In genomic region chr2:138476940-138477339, GRCh38 we compare ENCODE assay signal across 18 cellular contexts. TPM values are rescaled to one million over a fixed set of nuclear protein-coding genes. Genes with fewer than 3 reads are reported as not detected.
DNase-seq lines count a peak whose midpoint lies in the region; ATAC-seq, FAIRE-seq and TF ChIP-seq lines count a peak whose summit lies in the region.
"Had no signal": no experiment of that assay in that cellular context is flagged by ENCODE, and none has a peak within 500 bp of the region (broad histone marks: within the 10 kb centered on the region; RNA-seq: fewer than 3 reads in every experiment).

No MANE protein-coding gene starts in this region.

- H3K9me2 ChIP-seq in SK-N-SH: no peaks in the 10 kb centered on the region

- CTCF ChIA-PET in SK-N-SH (lab: Yijun Ruan, JAX): no interaction called here

- TF ChIP-seq RAD21 in SK-N-SH (IDR thresholded peaks at IDR 0.05; ENCODE audit: low read length): peak; percentile 27; the same call in 1 of the 2 replicates

- 100% methylated on average over 4 of the region's 4 CpGs for WGBS in SK-N-SH (ENCODE audit: low lambda C conversion rate)

- peak; percentile 9 for TF ChIP-seq CTCF in GM06990 (IDR thresholded peaks at IDR 0.05; ENCODE audit: insufficient read depth, low read length, poor library complexity, severe bottlenecking)
- no peak for TF ChIP-seq CTCF in SK-N-SH (IDR thresholded peaks at IDR 0.05)

- no peaks in the 10 kb centered on the region; a peak in 1 of 4 replicates for H3K4me1 ChIP-seq in SK-N-SH (ENCODE audit: control insufficient read depth in 1 of 2, insufficient read depth in 2 of 2, low read depth in 1 of 2, low read length in 1 of 2)

- H3K27ac ChIP-seq in SK-N-SH (ENCODE audit: low read depth in 2 of 2, low read length in 1 of 2): no peak overlapping the region
- H3K27ac ChIP-seq: epithelial cell of prostate, GM23248, heart left ventricle, thoracic aorta had no signal

- H3K4me3 ChIP-seq in GM06990 (replicated peaks; ENCODE audit: low read depth, low read length) (no peak overlapping the region), SK-N-SH (ENCODE audit: low read depth in 2 of 2, low read length in 1 of 2) (no peak overlapping the region)
- H3K4me3 ChIP-seq: GM23248, heart left ventricle, thoracic aorta had no signal

- no peak for TF ChIP-seq POLR2A in GM12891 (IDR thresholded peaks at IDR 0.05; ENCODE audit: low read depth, low read length)

- POLR2A ChIA-PET in SK-N-SH (lab: Yijun Ruan, JAX): no interaction called here

- H3K9me3 ChIP-seq in SK-N-SH: no peaks in the 10 kb centered on the region
- H3K9me3 ChIP-seq: heart left ventricle, thoracic aorta had no signal

- H2AFZ ChIP-seq in SK-N-SH (ENCODE audit: low read depth): no peak overlapping the region
- H2AFZ ChIP-seq: GM23248 had no signal

- no peak overlapping the region for H3K4me2 ChIP-seq in SK-N-SH

- H3K36me3 ChIP-seq in GM06990 (ENCODE audit: control insufficient read depth, insufficient read depth, low read length): no peaks in the 10 kb centered on the region
- no peaks in the 10 kb centered on the region for H3K36me3 ChIP-seq in SK-N-SH (replicated peaks in 1 of 2; ENCODE audit: control insufficient read depth in 1 of 2, insufficient read depth in 2 of 2, low read length in 1 of 2)
- H3K36me3 ChIP-seq: heart left ventricle, thoracic aorta had no signal

- no peak for TF ChIP-seq EP300 in SK-N-SH (IDR thresholded peaks at IDR 0.05; ENCODE audit: borderline replicate concordance in 1 of 2, low read depth in 1 of 2, low read length in 1 of 2)

- FAIRE-seq in GM12891 (lab: Jason Lieb, UNC): no peak

- DNase-seq in GM06990 (ENCODE audit: extremely low read depth, insufficient read length): no peak
- no peak for DNase-seq in SK-N-SH
- no peak for DNase-seq in left lobe of liver (ENCODE audit: low spot score)
- no peak for DNase-seq in GM12891 (ENCODE audit: insufficient read length, low spot score)
- no peak for DNase-seq in hypothalamus (lab: John Stamatoyannopoulos, UW)
- DNase-seq in anterior cingulate cortex (lab: John Stamatoyannopoulos, UW): no peak
- DNase-seq: activated CD4-positive, alpha-beta memory T cell treated with anti-CD3 and anti-CD28 coated beads for 36 hours; GM23248; heart left ventricle; left colon; natural killer cell; NCI-H1436; NCI-H526 treated with DMSO at 0.1 percent for 48 hours; T-helper 9 cell had no signal

- H3K9ac ChIP-seq in SK-N-SH: no peak overlapping the region
- H3K9ac ChIP-seq: GM23248 had no signal

- ATAC-seq in GM21723 (IDR thresholded peaks at IDR 0.05; ENCODE audit: unreplicated experiment) (peak; percentile 36), left lobe of liver (peak; percentile 68), GM21423 (IDR thresholded peaks at IDR 0.05; ENCODE audit: unreplicated experiment) (no peak)
- ATAC-seq: left colon, natural killer cell had no signal

- no peaks in the 10 kb centered on the region for H3K27me3 ChIP-seq in GM06990 (replicated peaks; ENCODE audit: control insufficient read depth, insufficient read depth, low read length)
- no peaks in the 10 kb centered on the region for H3K27me3 ChIP-seq in SK-N-SH (ENCODE audit: insufficient read depth)
- H3K27me3 ChIP-seq: heart left ventricle had no signal

- no peaks in the 10 kb centered on the region for H3K79me2 ChIP-seq in SK-N-SH (ENCODE audit: insufficient read depth)

- no peaks in the 10 kb centered on the region for H4K20me1 ChIP-seq in SK-N-SH (ENCODE audit: insufficient read depth)

- no peaks in the 10 kb centered on the region for H3F3A ChIP-seq in SK-N-SH (replicated peaks; ENCODE audit: insufficient read depth)

TF ChIP-seq in SK-N-SH, 30 proteins besides CTCF, POLR2A, EP300 and RAD21:
- TF ChIP-seq CHD2 (IDR thresholded peaks at IDR 0.05; ENCODE audit: low read length, partially characterized antibody) (no peak), RXRA (IDR thresholded peaks at IDR 0.05; ENCODE audit: borderline replicate concordance, low read depth) (no peak)

TF ChIP-seq in GM12891, 5 proteins besides CTCF, POLR2A, EP300 and RAD21:
- TF ChIP-seq POLR2AphosphoS5 (IDR thresholded peaks at IDR 0.05; ENCODE audit: low read depth, low read length): no peak
- no peak for TF ChIP-seq POU2F2 (IDR thresholded peaks at IDR 0.05; ENCODE audit: low read depth, low read length)
- no peak for TF ChIP-seq TAF1 (IDR thresholded peaks at IDR 0.05; ENCODE audit: low read depth, low read length)
- TF ChIP-seq PAX5 (IDR thresholded peaks at IDR 0.05; ENCODE audit: insufficient read depth, low read length, severe bottlenecking): no peak
- no peak for TF ChIP-seq SPI1 (IDR thresholded peaks at IDR 0.05; ENCODE audit: low read depth, low read length)

RNA-seq across cellular contexts. Expression of gene SPOPL, which starts 24.6 kb away (rescaled TPM):
- polyA plus RNA-seq in SK-N-SH (2012; rRNA removed): 4.5 and 5.6 TPM in 2 replicates
- polyA plus RNA-seq in SK-N-SH (2012; cell fraction: cytosol; rRNA removed): 7.0 and 7.8 TPM in 2 replicates
- 3.2 and 6.0 TPM in 2 replicates for polyA plus RNA-seq in SK-N-SH (2012; cell fraction: nucleus; rRNA removed)
- total RNA-seq in left lobe of liver: 11.3 TPM
- 4.8 TPM for polyA plus RNA-seq in GM12891 (2012; ENCODE audit: low read depth, missing spikeins)
